ENCODE assay signal across 29 cellular contexts in the genomic region with DNA sequence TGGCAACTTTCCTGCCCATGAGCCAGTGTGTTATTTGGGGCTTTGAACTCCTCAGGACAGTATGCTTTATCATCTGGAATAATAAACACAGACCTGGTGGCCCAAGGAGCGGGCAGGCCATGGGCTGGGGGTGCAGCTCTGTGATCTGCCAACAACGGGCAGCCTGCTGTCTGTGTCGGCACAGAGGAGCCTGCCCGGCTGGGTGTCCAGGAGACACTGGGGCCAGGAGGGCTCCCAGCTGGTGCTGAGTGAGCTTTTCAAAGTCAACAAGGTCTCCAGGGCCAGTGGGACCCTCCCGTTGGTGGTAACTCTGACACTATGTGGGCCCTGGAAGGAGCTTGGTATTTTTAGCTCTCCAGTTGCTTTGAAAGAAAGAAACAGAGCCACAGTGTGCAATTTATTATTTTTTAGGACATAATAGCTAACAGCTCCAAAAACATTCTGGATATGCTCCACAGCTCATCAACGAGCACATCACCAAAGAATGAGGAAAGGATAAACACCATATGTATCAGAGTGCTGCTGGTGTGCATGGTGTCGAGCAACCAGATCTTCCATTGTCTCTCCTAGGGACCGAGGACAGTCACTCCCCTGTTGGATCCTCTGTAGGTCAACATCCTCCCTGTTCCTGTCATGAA.
A peak's percentile ranks its signal among the peaks of the same experiment; 100 is the strongest.
DNase-seq lines count a peak whose midpoint lies in the region; ATAC-seq, FAIRE-seq and TF ChIP-seq lines count a peak whose summit lies in the region.
"Had no signal": no experiment of that assay in that cellular context is flagged by ENCODE, and none has a peak within 500 bp of the region (broad histone marks: within the 10 kb centered on the region; RNA-seq: fewer than 3 reads in every experiment).

No MANE protein-coding gene starts in this region.

- 62% methylated on average over 7 of the region's 8 CpGs for WGBS in suprapubic skin

- H3K36me3 ChIP-seq in astrocyte (ENCODE audit: insufficient read depth, low read length) (no peaks in the 10 kb centered on the region), suprapubic skin (no peaks in the 10 kb centered on the region), Caco-2 (ENCODE audit: control insufficient read depth, insufficient read depth, low read length) (no peaks in the 10 kb centered on the region)
- H3K36me3 ChIP-seq: gastrocnemius medialis, WERI-Rb-1 had no signal

- peak; percentile 32 for DNase-seq in GM03348 (ENCODE audit: low spot score)
- no peak for DNase-seq in astrocyte (ENCODE audit: low read depth)
- DNase-seq in kidney tubule cell (ENCODE audit: low spot score) = peak; percentile 61
- no peak for DNase-seq in suprapubic skin (ENCODE audit: low spot score in 2 of 2)
- DNase-seq in SHP77 treated with DMSO at 0.1 percent for 48 hours (lab: John Stamatoyannopoulos, UW) = no peak
- DNase-seq in Caco-2 = no peak
- DNase-seq: activated CD4-positive, alpha-beta T cell treated with anti-CD3 and anti-CD28 coated beads, Interleukin-2, amount 10 ng/mL, durations not matched to agents 7 days and 5 days; aorta; CD8-positive, alpha-beta T cell; DMS79; gastrocnemius medialis; NCI-H1092 treated with DMSO at 0.1 percent for 48 hours; NCI-H2081; NCI-H345; NK-92 treated with Interleukin-12 subunit alpha and Interleukin-12 subunit beta, amount 100 ng/mL, for 24 hours; stimulated activated CD4-positive, alpha-beta T cell treated with anti-CD3 and anti-CD28 coated beads, Interleukin-15, amount 100 ng/mL, for 24 hours; stimulated activated CD8-positive, alpha-beta memory T cell treated with anti-CD3 and anti-CD28 coated beads, Interleukin-4, amount 100 ng/mL, for 48 hours; T-helper 2 cell; WERI-Rb-1 had no signal

- peaks cover 2% of the 10 kb centered on the region for H3K9me3 Mint-ChIP-seq in astrocyte (ENCODE audit: unreplicated experiment)
- no peaks in the 10 kb centered on the region for H3K9me3 Mint-ChIP-seq in Caco-2 (ENCODE audit: unreplicated experiment)
- H3K9me3 Mint-ChIP-seq: activated CD4-positive, alpha-beta T cell treated with anti-CD3 and anti-CD28 coated beads, Interleukin-2, amount 10 ng/mL, durations not matched to agents 7 days and 5 days; activated naive CD4-positive, alpha-beta T cell treated with anti-CD3 and anti-CD28 coated beads, Interleukin-2, amount 50 U/mL, for 24 hours; activated T-helper 1 cell treated with anti-CD3 and anti-CD28 coated beads, Interleukin-12 subunit alpha, Interleukin-12 subunit beta, Interleukin-2, Interleukin-4 antibody, amounts not matched to agents 30 ng/mL and 10 ng/mL and 1 ng/mL, durations not matched to agents 14 hours and 24 hours and 36 hours; CD8-positive, alpha-beta T cell; central memory CD8-positive, alpha-beta T cell had no signal

- BruUV-seq in Caco-2 (replicated peaks; lab: Mats Ljungman, UMichigan) = no TSS peak

- H2AFZ ChIP-seq in astrocyte (ENCODE audit: low read depth, low read length) = no peak overlapping the region

- CTCF ChIA-PET in Caco-2 (lab: Charles Lee) = no interaction called here

- no peak for TF ChIP-seq CTCF in astrocyte (IDR thresholded peaks at IDR 0.05; ENCODE audit: insufficient read depth, low read depth, low read length)
- TF ChIP-seq CTCF in suprapubic skin (IDR thresholded peaks at IDR 0.05) = no peak
- no peak for TF ChIP-seq CTCF in Caco-2 (IDR thresholded peaks at IDR 0.05; ENCODE audit: insufficient read depth in 1 of 2, low read depth in 1 of 2, low read length in 1 of 2, severe bottlenecking in 1 of 2, unreplicated experiment in 1 of 2)

- ATAC-seq in HG02763 (IDR thresholded peaks at IDR 0.05; ENCODE audit: unreplicated experiment) = no peak
- ATAC-seq: CD8-positive, alpha-beta T cell; gastrocnemius medialis; HepG2; Panc1 had no signal

- TF ChIP-seq EP300 in suprapubic skin (IDR thresholded peaks at IDR 0.05) = no peak

- H3K4me3 ChIP-seq in astrocyte (ENCODE audit: insufficient read depth, low read depth, low read length) = no peak overlapping the region
- no peak overlapping the region for H3K4me3 ChIP-seq in suprapubic skin
- H3K4me3 ChIP-seq in Caco-2 (ENCODE audit: low read depth, low read length) = no peak overlapping the region
- H3K4me3 ChIP-seq: gastrocnemius medialis had no signal

- peaks cover 1% of the 10 kb centered on the region for H3K4me1 Mint-ChIP-seq in astrocyte (ENCODE audit: low read depth, unreplicated experiment)
- peaks cover 8% of the 10 kb centered on the region for H3K4me1 Mint-ChIP-seq in Caco-2 (ENCODE audit: low read depth, unreplicated experiment)
- H3K4me1 Mint-ChIP-seq: activated CD4-positive, alpha-beta T cell treated with anti-CD3 and anti-CD28 coated beads, Interleukin-2, amount 10 ng/mL, durations not matched to agents 7 days and 5 days; activated naive CD4-positive, alpha-beta T cell treated with anti-CD3 and anti-CD28 coated beads, Interleukin-2, amount 50 U/mL, for 24 hours; central memory CD8-positive, alpha-beta T cell had no signal

- no peak overlapping the region for H3K27ac ChIP-seq in astrocyte (ENCODE audit: low read depth, low read length)
- H3K27ac ChIP-seq in suprapubic skin = peak overlapping the region; percentile 40
- H3K27ac ChIP-seq: gastrocnemius medialis, HL-60, WERI-Rb-1 had no signal

- peaks cover 4% of the 10 kb centered on the region for H3K4me1 ChIP-seq in astrocyte (ENCODE audit: insufficient read depth, low read length)
- H3K4me1 ChIP-seq in suprapubic skin = no peaks in the 10 kb centered on the region
- peaks cover 12% of the 10 kb centered on the region for H3K4me1 ChIP-seq in Caco-2
- H3K4me1 ChIP-seq: gastrocnemius medialis had no signal

- no peak for TF ChIP-seq POLR2A in suprapubic skin (IDR thresholded peaks at IDR 0.05)

- H3K27me3 ChIP-seq in astrocyte (ENCODE audit: insufficient read depth, low read length) (no peaks in the 10 kb centered on the region), suprapubic skin (no peaks in the 10 kb centered on the region), Caco-2 (replicated peaks; ENCODE audit: control insufficient read depth, insufficient read depth, low read length) (no peaks in the 10 kb centered on the region)
- H3K27me3 ChIP-seq: gastrocnemius medialis had no signal

- H4K20me1 ChIP-seq in astrocyte (ENCODE audit: insufficient read depth, low read length) = no peaks in the 10 kb centered on the region

- no peaks in the 10 kb centered on the region for H3K79me2 ChIP-seq in astrocyte (ENCODE audit: insufficient read depth, low read length)

- H3K27me3 Mint-ChIP-seq in astrocyte (ENCODE audit: low read depth, unreplicated experiment) (peaks cover 16% of the 10 kb centered on the region), Caco-2 (ENCODE audit: insufficient read depth, unreplicated experiment) (no peaks in the 10 kb centered on the region)

- H3K9ac ChIP-seq in astrocyte (ENCODE audit: low read length) = no peak overlapping the region

- no peak overlapping the region for H3K4me2 ChIP-seq in astrocyte (ENCODE audit: low read length)

- H3K4me3 Mint-ChIP-seq in astrocyte (ENCODE audit: unreplicated experiment) (no peak overlapping the region), Caco-2 (ENCODE audit: unreplicated experiment) (no peak overlapping the region)
- H3K4me3 Mint-ChIP-seq: activated CD4-positive, alpha-beta T cell treated with anti-CD3 and anti-CD28 coated beads, Interleukin-2, amount 10 ng/mL, durations not matched to agents 7 days and 5 days; activated naive CD4-positive, alpha-beta T cell treated with anti-CD3 and anti-CD28 coated beads, Interleukin-2, amount 50 U/mL, for 24 hours; activated T-helper 1 cell treated with anti-CD3 and anti-CD28 coated beads, Interleukin-12 subunit alpha, Interleukin-12 subunit beta, Interleukin-2, Interleukin-4 antibody, amounts not matched to agents 30 ng/mL and 10 ng/mL and 1 ng/mL, durations not matched to agents 14 hours and 24 hours and 36 hours; CD8-positive, alpha-beta T cell; central memory CD8-positive, alpha-beta T cell had no signal

- no peaks in the 10 kb centered on the region for H3K9me3 ChIP-seq in astrocyte (ENCODE audit: insufficient read depth, low read depth, low read length)
- no peaks in the 10 kb centered on the region for H3K9me3 ChIP-seq in suprapubic skin
- no peaks in the 10 kb centered on the region for H3K9me3 ChIP-seq in Caco-2
- H3K9me3 ChIP-seq: gastrocnemius medialis had no signal

- FAIRE-seq in astrocyte (lab: Jason Lieb, UNC) = peak; percentile 13
- FAIRE-seq: GM12891, HepG2, keratinocyte, urothelium cell line had no signal

- H3K27ac Mint-ChIP-seq in astrocyte (ENCODE audit: unreplicated experiment) = no peak overlapping the region
- no peak overlapping the region for H3K27ac Mint-ChIP-seq in Caco-2 (ENCODE audit: unreplicated experiment)
- H3K27ac Mint-ChIP-seq: activated CD4-positive, alpha-beta T cell treated with anti-CD3 and anti-CD28 coated beads, Interleukin-2, amount 10 ng/mL, durations not matched to agents 7 days and 5 days; activated naive CD4-positive, alpha-beta T cell treated with anti-CD3 and anti-CD28 coated beads, Interleukin-2, amount 50 U/mL, for 24 hours; activated T-helper 1 cell treated with anti-CD3 and anti-CD28 coated beads, Interleukin-12 subunit alpha, Interleukin-12 subunit beta, Interleukin-2, Interleukin-4 antibody, amounts not matched to agents 30 ng/mL and 10 ng/mL and 1 ng/mL, durations not matched to agents 14 hours and 24 hours and 36 hours; CD8-positive, alpha-beta T cell had no signal

- intact Hi-C loops in Caco-2 (cut with micrococcal nuclease; ENCODE audit: unreplicated experiment) = loop anchor here (10.0 kb wide), 1 partner anchor 191 kb away; no protein-coding TSS in a partner anchor

- POLR2A ChIA-PET in Caco-2 (lab: Charles Lee) = no interaction called here

- H3K36me3 Mint-ChIP-seq in astrocyte (ENCODE audit: low read depth, unreplicated experiment) = no peaks in the 10 kb centered on the region
- no peaks in the 10 kb centered on the region for H3K36me3 Mint-ChIP-seq in Caco-2 (ENCODE audit: insufficient read depth, unreplicated experiment)
- H3K36me3 Mint-ChIP-seq: activated naive CD4-positive, alpha-beta T cell treated with anti-CD3 and anti-CD28 coated beads, Interleukin-2, amount 50 U/mL, for 24 hours; CD8-positive, alpha-beta T cell had no signal

Comparison
In these comparisons a context has a peak if more than half of its experiments do, and no peak if none do; other contexts are left out.
1. DNase-seq: peak in GM03348 (single experiment) and kidney tubule cell (single experiment); none in astrocyte (single experiment), suprapubic skin (0 of 2), SHP77 treated with DMSO at 0.1 percent for 48 hours (single experiment) and Caco-2 (0 of 2).